Comparison of ENCODE assay signal across 8 cellular contexts in the genomic region with DNA sequence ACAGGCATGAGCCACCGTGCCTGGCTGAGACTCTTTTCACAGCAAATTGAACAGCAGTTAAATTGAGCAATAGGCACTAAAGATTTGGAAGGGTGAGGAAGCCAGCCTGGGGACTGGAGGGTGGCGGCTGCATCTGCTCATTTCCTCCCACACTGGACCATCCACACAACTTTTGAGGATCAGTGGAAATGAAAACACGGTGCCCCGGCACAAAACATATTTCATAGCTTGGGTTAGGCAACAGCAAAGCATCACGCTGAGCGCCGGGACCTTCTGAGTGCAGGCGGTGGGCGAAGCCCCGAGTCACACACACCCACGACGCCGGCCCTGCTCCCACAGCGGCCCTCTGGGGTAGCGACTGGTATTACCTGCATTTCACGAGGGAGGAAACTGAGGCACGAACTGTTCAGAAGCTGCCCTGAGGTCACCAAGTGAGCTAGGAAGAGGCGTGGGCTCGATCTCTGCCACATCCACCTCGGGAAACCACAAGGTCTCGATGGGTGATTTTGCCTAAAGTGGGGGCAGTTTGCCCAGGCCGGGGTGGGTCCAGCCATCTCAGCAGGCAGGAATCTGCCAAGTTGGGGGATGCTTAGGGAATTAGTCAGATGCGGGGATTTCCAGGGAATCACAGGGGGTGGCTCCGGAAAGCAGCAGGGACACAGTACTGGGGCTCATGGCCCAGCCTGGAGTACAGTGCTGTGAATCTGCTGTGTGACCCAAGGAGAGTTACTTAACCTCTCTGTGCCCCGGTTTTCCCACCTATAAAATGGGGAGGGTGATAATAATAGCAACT. TPM values are rescaled to one million over a fixed set of nuclear protein-coding genes. Genes with fewer than 3 reads are reported as not detected.
A peak's percentile ranks its signal among the peaks of the same experiment; 100 is the strongest.
DNase-seq lines count a peak whose midpoint lies in the region; ATAC-seq, FAIRE-seq and TF ChIP-seq lines count a peak whose summit lies in the region.

No MANE protein-coding gene starts in this region.

- H3K4me3 Mint-ChIP-seq in activated naive CD4-positive, alpha-beta T cell treated with anti-CD3 and anti-CD28 coated beads, Interleukin-2, amount 50 U/mL, for 24 hours: no peak overlapping the region
- no peak overlapping the region for H3K4me3 Mint-ChIP-seq in WTC11

- ATAC-seq in WTC11: no peak
- ATAC-seq in activated CD4-positive, CD25-positive, alpha-beta regulatory T cell treated with anti-CD3 and anti-CD28 coated beads, Interleukin-2, amount 50 U/mL, for 24 hours: no peak

- no peaks in the 10 kb centered on the region for H3K36me3 Mint-ChIP-seq in activated naive CD4-positive, alpha-beta T cell treated with anti-CD3 and anti-CD28 coated beads, Interleukin-2, amount 50 U/mL, for 24 hours
- no peaks in the 10 kb centered on the region for H3K36me3 Mint-ChIP-seq in WTC11

- H3K27ac Mint-ChIP-seq in activated naive CD4-positive, alpha-beta T cell treated with anti-CD3 and anti-CD28 coated beads, Interleukin-2, amount 50 U/mL, for 24 hours: peak overlapping the region; percentile 23
- 0 out of 2 replicates have a peak overlapping the region, but pooled peaks have one; percentile 7 for H3K27ac Mint-ChIP-seq in WTC11

- no peaks in the 10 kb centered on the region for H3K27me3 Mint-ChIP-seq in activated naive CD4-positive, alpha-beta T cell treated with anti-CD3 and anti-CD28 coated beads, Interleukin-2, amount 50 U/mL, for 24 hours
- no peaks in the 10 kb centered on the region for H3K27me3 Mint-ChIP-seq in WTC11 (ENCODE audit: low read depth)

- FAIRE-seq in urothelium cell line (lab: Jason Lieb, UNC): no peak

- no peak for TF ChIP-seq CTCF in WTC11 (IDR thresholded peaks at IDR 0.05)

- CTCF ChIA-PET in WTC11 (lab: Charles Lee): interaction anchor here (0.6 to 2.5 kb wide), 3 partner anchors 46 to 110 kb away, joined by 3 to 6 read pairs (median 5); partner anchors contain the start of gene ARHGAP45

- POLR2A ChIA-PET in WTC11 (lab: Charles Lee): no interaction called here

- peaks cover 17% of the 10 kb centered on the region for H3K4me1 Mint-ChIP-seq in activated naive CD4-positive, alpha-beta T cell treated with anti-CD3 and anti-CD28 coated beads, Interleukin-2, amount 50 U/mL, for 24 hours
- peaks cover 15% of the 10 kb centered on the region for H3K4me1 Mint-ChIP-seq in WTC11

- H3K9me3 Mint-ChIP-seq in activated naive CD4-positive, alpha-beta T cell treated with anti-CD3 and anti-CD28 coated beads, Interleukin-2, amount 50 U/mL, for 24 hours: no peaks in the 10 kb centered on the region
- H3K9me3 Mint-ChIP-seq in WTC11: no peaks in the 10 kb centered on the region

- no peak for DNase-seq in activated naive CD4-positive, alpha-beta T cell treated with Interleukin-2 at 50 U/mL for 16 hours
- no peak for DNase-seq in WTC11 (ENCODE audit: low spot score)
- DNase-seq in iris pigment epithelial cell (ENCODE audit: low read depth): peak; percentile 93
- DNase-seq in urothelium cell line (ENCODE audit: low spot score): peak; percentile 74
- no peak for DNase-seq in OCI-M1 (lab: John Stamatoyannopoulos, UW)
- DNase-seq in activated T-cell treated with anti-CD3 and anti-CD28 coated beads for 4 hours: no peak

TF ChIP-seq in WTC11, 78 proteins besides CTCF, POLR2A, EP300 and RAD21:
- peak; percentile 53; the same call in 1 of the 2 replicates for TF ChIP-seq GTF2I (CRISPR knock-in tag; conservative IDR thresholded peaks at IDR 0.05)
- TF ChIP-seq, protein P1, sequence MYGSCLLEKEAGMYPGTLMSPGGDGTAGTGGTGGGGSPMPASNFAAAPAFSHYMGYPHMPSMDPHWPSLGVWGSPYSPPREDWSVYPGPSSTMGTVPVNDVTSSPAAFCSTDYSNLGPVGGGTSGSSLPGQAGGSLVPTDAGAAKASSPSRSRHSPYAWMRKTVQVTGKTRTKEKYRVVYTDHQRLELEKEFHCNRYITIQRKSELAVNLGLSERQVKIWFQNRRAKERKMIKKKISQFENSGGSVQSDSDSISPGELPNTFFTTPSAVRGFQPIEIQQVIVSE (CRISPR knock-in tag; IDR thresholded peaks at IDR 0.05; ENCODE audit: borderline replicate concordance): no peak

RNA-seq across cellular contexts. Expression of gene SBNO2, which starts 3.5 kb away (rescaled TPM):
- 40.7 to 57.3 TPM (median 48.0 TPM) in 3 replicates for total RNA-seq in WTC11 (2021)

RNA-seq across cellular contexts. Expression of gene STK11, which starts 28.1 kb away (rescaled TPM):
- total RNA-seq in WTC11 (2021): 106 to 112 TPM (median 106 TPM) in 3 replicates

Comparison
In these comparisons a context has a peak if more than half of its experiments do, and no peak if none do; other contexts are left out.
1. DNase-seq: peak in iris pigment epithelial cell (single experiment) and urothelium cell line (single experiment); none in activated naive CD4-positive, alpha-beta T cell treated with Interleukin-2 at 50 U/mL for 16 hours (single experiment), WTC11 (single experiment), OCI-M1 (single experiment) and activated T-cell treated with anti-CD3 and anti-CD28 coated beads for 4 hours (single experiment).